In genomic region chr7:98283127-98283886, GRCh38 we compare ENCODE assay signal across 8 cellular contexts. TPM values are rescaled to one million over a fixed set of nuclear protein-coding genes. Genes with fewer than 3 reads are reported as not detected.
DNase-seq lines count a peak whose midpoint lies in the region; ATAC-seq and TF ChIP-seq lines count a peak whose summit lies in the region.

No MANE protein-coding gene starts in this region.

- H3K4me3 ChIP-seq in H7 (ENCODE audit: insufficient read depth, low read depth, low read length) (no peak overlapping the region), neutrophil (ENCODE audit: low read depth in 1 of 2, low read length in 1 of 2) (peak overlapping the region; percentile 76 to 95)

- H3K36me3 ChIP-seq in H7 (replicated peaks; ENCODE audit: control insufficient read depth, insufficient read depth, low read length) (no peaks in the 10 kb centered on the region), neutrophil (peaks cover 18% of the 10 kb centered on the region)

- peaks cover 64 to 84% of the 10 kb centered on the region in 2 experiments for H3K4me1 ChIP-seq in neutrophil (ENCODE audit: control insufficient read depth in 1 of 2, insufficient read depth in 1 of 2, low read depth in 1 of 2, low read length in 1 of 2)

- H3K27me3 ChIP-seq in H7 (ENCODE audit: control insufficient read depth, insufficient read depth, low read length) (no peaks in the 10 kb centered on the region; the same call in 1 of the 2 replicates), neutrophil (no peaks in the 10 kb centered on the region)

- TF ChIP-seq CTCF in neutrophil (IDR thresholded peaks at IDR 0.05), result no peak

- DNase-seq in H7 (peak; percentile 39), SKM-1 treated with dmso at 0.1 percent for 144 hours (lab: John Stamatoyannopoulos, UW; ENCODE audit: unreplicated experiment) (peak; percentile 96), fibroblast of gingiva (ENCODE audit: low read depth) (peak; percentile 87), SW480 (ENCODE audit: low spot score) (no peak), DMS53 (lab: John Stamatoyannopoulos, UW) (no peak), NCI-H1092 treated with DMSO at 0.1 percent for 48 hours (lab: John Stamatoyannopoulos, UW) (no peak)

- peak overlapping the region; percentile 98 for H3K27ac ChIP-seq in neutrophil

- no peak for ATAC-seq in GM19023 (IDR thresholded peaks at IDR 0.05; ENCODE audit: unreplicated experiment)

- no peaks in the 10 kb centered on the region for H3K9me3 ChIP-seq in neutrophil

RNA-seq across cellular contexts. Expression of gene BRI3, which starts 1.8 kb away (rescaled TPM):
- 32.8 and 41.7 TPM in 2 replicates for total RNA-seq in H7 (2014; rRNA removed; shearing (Covaris generic))

RNA-seq across cellular contexts. Expression of gene TECPR1, which starts 31.3 kb away (rescaled TPM):
- total RNA-seq in H7 (2014; rRNA removed; shearing (Covaris generic)), result 12.7 and 13.7 TPM in 2 replicates

Comparison
In these comparisons a context has a peak if more than half of its experiments do, and no peak if none do; other contexts are left out.
1. DNase-seq: peak in H7 (single experiment), SKM-1 treated with dmso at 0.1 percent for 144 hours (single experiment) and fibroblast of gingiva (single experiment); none in SW480 (single experiment), DMS53 (single experiment) and NCI-H1092 treated with DMSO at 0.1 percent for 48 hours (single experiment).